8 cellular contexts compared by ENCODE assay signal in the genomic region with DNA sequence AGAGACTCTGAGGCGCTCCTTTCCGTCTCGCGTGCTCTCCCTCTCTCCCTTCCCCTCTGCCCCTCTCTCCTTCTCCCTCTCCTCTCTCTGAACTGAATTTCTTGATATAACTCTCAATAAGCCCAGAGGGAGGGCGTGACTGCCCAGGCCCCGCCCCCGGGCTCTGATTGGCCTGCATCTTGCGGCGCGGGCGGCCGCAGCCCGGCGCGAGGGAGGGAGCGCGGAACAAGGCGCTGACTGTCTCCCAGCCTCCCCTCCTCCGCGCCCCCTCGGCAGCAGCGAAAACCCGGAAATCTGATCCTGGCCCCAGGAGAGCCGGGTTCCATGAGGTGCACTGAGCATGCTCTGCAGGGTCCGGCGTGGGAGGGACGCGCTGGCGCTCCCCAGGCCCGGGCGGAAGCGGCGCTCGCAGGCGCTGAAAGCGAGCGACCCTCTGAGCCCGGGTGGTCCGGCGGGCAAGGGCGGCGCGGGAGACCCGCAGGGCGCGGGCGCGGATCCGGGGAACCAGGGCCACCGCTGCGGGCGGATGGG. TPM values are rescaled to one million over a fixed set of nuclear protein-coding genes. Genes with fewer than 3 reads are reported as not detected.
A peak's percentile ranks its signal among the peaks of the same experiment; 100 is the strongest.
DNase-seq lines count a peak whose midpoint lies in the region; ATAC-seq lines count a peak whose summit lies in the region.

A gene with protein sequence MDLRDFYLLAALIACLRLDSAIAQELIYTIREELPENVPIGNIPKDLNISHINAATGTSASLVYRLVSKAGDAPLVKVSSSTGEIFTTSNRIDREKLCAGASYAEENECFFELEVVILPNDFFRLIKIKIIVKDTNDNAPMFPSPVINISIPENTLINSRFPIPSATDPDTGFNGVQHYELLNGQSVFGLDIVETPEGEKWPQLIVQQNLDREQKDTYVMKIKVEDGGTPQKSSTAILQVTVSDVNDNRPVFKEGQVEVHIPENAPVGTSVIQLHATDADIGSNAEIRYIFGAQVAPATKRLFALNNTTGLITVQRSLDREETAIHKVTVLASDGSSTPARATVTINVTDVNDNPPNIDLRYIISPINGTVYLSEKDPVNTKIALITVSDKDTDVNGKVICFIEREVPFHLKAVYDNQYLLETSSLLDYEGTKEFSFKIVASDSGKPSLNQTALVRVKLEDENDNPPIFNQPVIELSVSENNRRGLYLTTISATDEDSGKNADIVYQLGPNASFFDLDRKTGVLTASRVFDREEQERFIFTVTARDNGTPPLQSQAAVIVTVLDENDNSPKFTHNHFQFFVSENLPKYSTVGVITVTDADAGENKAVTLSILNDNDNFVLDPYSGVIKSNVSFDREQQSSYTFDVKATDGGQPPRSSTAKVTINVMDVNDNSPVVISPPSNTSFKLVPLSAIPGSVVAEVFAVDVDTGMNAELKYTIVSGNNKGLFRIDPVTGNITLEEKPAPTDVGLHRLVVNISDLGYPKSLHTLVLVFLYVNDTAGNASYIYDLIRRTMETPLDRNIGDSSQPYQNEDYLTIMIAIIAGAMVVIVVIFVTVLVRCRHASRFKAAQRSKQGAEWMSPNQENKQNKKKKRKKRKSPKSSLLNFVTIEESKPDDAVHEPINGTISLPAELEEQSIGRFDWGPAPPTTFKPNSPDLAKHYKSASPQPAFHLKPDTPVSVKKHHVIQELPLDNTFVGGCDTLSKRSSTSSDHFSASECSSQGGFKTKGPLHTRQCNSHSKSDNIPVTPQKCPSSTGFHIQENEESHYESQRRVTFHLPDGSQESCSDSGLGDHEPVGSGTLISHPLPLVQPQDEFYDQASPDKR (N-terminal part only) (minus strand): TSS at position 94 of the 531 bp plus-strand sequence. CDS start 1,896 bp downstream, outside the sequence.

- ATAC-seq in GM19395 (IDR thresholded peaks at IDR 0.05; ENCODE audit: unreplicated experiment) (peak; percentile 94), HG03521 (IDR thresholded peaks at IDR 0.05; ENCODE audit: unreplicated experiment) (peak; percentile 98)

- H3K4me2 ChIP-seq in BLaER1 treated with 17β-estradiol and CSF1 and Interleukin-3, amounts not matched to agents 10 nM and 100 nM, result peak within 1 kb of the TSS; percentile 89 to 97 (median 96)

- no peaks in the 10 kb centered on the region for H3K9me3 ChIP-seq in BLaER1 treated with 17β-estradiol and CSF1 and Interleukin-3, amounts not matched to agents 10 nM and 100 nM (replicated peaks in 1 of 11)
- no peaks in the 10 kb centered on the region for H3K9me3 ChIP-seq in effector memory CD4-positive, alpha-beta T cell (ENCODE audit: control insufficient read depth, low read length)

- peaks cover 0 to 4% (median 0%) of the 10 kb centered on the region in 11 experiments; a peak in 2 of 22 replicates for H3K27me3 ChIP-seq in BLaER1 treated with 17β-estradiol and CSF1 and Interleukin-3, amounts not matched to agents 10 nM and 100 nM
- no peaks in the 10 kb centered on the region for H3K27me3 ChIP-seq in effector memory CD4-positive, alpha-beta T cell (replicated peaks; ENCODE audit: control insufficient read depth, insufficient read depth, low read length, poor library complexity, severe bottlenecking)

- H3K4me3 ChIP-seq in BLaER1 treated with 17β-estradiol and CSF1 and Interleukin-3, amounts not matched to agents 10 nM and 100 nM, result peak within 1 kb of the TSS; percentile 73 to 95 (median 86)
- peak within 1 kb of the TSS; percentile 94 for H3K4me3 ChIP-seq in effector memory CD4-positive, alpha-beta T cell (ENCODE audit: insufficient read depth, low read depth, low read length, poor library complexity, severe bottlenecking)

- DNase-seq in NCI-H748 treated with DMSO at 0.1 percent for 48 hours (lab: John Stamatoyannopoulos, UW) (peak; percentile 97), lung microvascular endothelial cell (ENCODE audit: low read depth in 2 of 2) (peak; percentile 97 to 98)
- DNase-seq in activated CD8-positive, alpha-beta memory T cell treated with anti-CD3 and anti-CD28 coated beads for 1 hour (ENCODE audit: extremely low read depth in 1 of 2, low read depth in 1 of 2), result peak; percentile 42 to 66
- peak; percentile 51 to 68 (median 61) for DNase-seq in effector memory CD4-positive, alpha-beta T cell
- DNase-seq in stimulated activated CD4-positive, alpha-beta T cell treated with anti-CD3 and anti-CD28 coated beads, TNF-alpha, amount 100 ng/mL, for 4 hours (ENCODE audit: low read depth in 3 of 3), result peak; percentile 61 to 84 (median 73)

- H3K9ac ChIP-seq in BLaER1 treated with 17β-estradiol and CSF1 and Interleukin-3, amounts not matched to agents 10 nM and 100 nM, result peak within 1 kb of the TSS; percentile 76 to 90 (median 83)

- no peaks in the 10 kb centered on the region; a peak in 1 of 22 replicates for H3K36me3 ChIP-seq in BLaER1 treated with 17β-estradiol and CSF1 and Interleukin-3, amounts not matched to agents 10 nM and 100 nM
- no peaks in the 10 kb centered on the region for H3K36me3 ChIP-seq in effector memory CD4-positive, alpha-beta T cell (ENCODE audit: control insufficient read depth, insufficient read depth, low read length)

- peaks cover 31 to 48% (median 45%) of the 10 kb centered on the region in 10 experiments for H3K4me1 ChIP-seq in BLaER1 treated with 17β-estradiol and CSF1 and Interleukin-3, amounts not matched to agents 10 nM and 100 nM
- no peaks in the 10 kb centered on the region for H3K4me1 ChIP-seq in effector memory CD4-positive, alpha-beta T cell (ENCODE audit: control insufficient read depth, insufficient read depth, low read length, poor library complexity, severe bottlenecking)

- peak within 1 kb of the TSS; percentile 24 to 89 (median 83); a peak in 20 of 22 replicates for H3K27ac ChIP-seq in BLaER1 treated with 17β-estradiol and CSF1 and Interleukin-3, amounts not matched to agents 10 nM and 100 nM
- H3K27ac ChIP-seq in effector memory CD4-positive, alpha-beta T cell (ENCODE audit: insufficient read depth, low read length, poor library complexity, severe bottlenecking), result no peak within 1 kb of the TSS

- H4K20me1 ChIP-seq in BLaER1 treated with 17β-estradiol and CSF1 and Interleukin-3, amounts not matched to agents 10 nM and 100 nM, result peaks cover 0 to 14% (median 0%) of the 10 kb centered on the region in 11 experiments; a peak in 1 of 22 replicates

RNA-seq across cellular contexts. Expression of the gene that starts here (rescaled TPM):
- 0.20 and 0.65 TPM in 2 replicates for total RNA-seq in lung microvascular endothelial cell

Comparison
In these comparisons a context has a peak if more than half of its experiments do, and no peak if none do; other contexts are left out.
1. Peak in DNase-seq in lung microvascular endothelial cell; RNA of the gene not detected or under 1 TPM.